ENCODE assay signal across 25 cellular contexts in genomic region chr6:109282732-109283131, GRCh38.
"Had no signal": no experiment of that assay in that cellular context is flagged by ENCODE, and none has a peak within 500 bp of the region (broad histone marks: within the 10 kb centered on the region; RNA-seq: fewer than 3 reads in every experiment).

No MANE protein-coding gene starts in this region.

- H3K27me3 ChIP-seq: esophagus muscularis mucosa, left lung, neural progenitor cell, sigmoid colon, thyroid gland had no signal

- H3K4me3 ChIP-seq: coronary artery, esophagus muscularis mucosa, left lung, neural progenitor cell, sigmoid colon, smooth muscle cell, thyroid gland had no signal

- H3K27ac ChIP-seq: coronary artery, esophagus muscularis mucosa, left lung, neural progenitor cell, sigmoid colon, thyroid gland had no signal

- H2AFZ ChIP-seq: neural progenitor cell had no signal

- FAIRE-seq: frontal cortex had no signal

- H3K9ac ChIP-seq: neural progenitor cell had no signal

- H3K4me1 ChIP-seq: esophagus muscularis mucosa, left lung, neural progenitor cell, sigmoid colon, thyroid gland had no signal

- DNase-seq: activated CD4-positive, alpha-beta T cell treated with anti-CD3 and anti-CD28 coated beads, Interleukin-2, amount 10 ng/mL, durations not matched to agents 24 days and 14 days; activated CD8-positive, alpha-beta memory T cell treated with anti-CD3 and anti-CD28 coated beads, Interleukin-2, amount 10 ng/mL, durations not matched to agents 7 days and 5 days; activated CD8-positive, alpha-beta T cell treated with anti-CD3 and anti-CD28 coated beads for 36 hours; activated gamma-delta T cell; activated naive CD4-positive, alpha-beta T cell treated with anti-CD3 and anti-CD28 coated beads, Interleukin-2, amount 50 U/mL, for 16 hours; activated naive CD8-positive, alpha-beta T cell treated with anti-CD3 and anti-CD28 coated beads, Interleukin-2, amount 50 U/mL, for 24 hours; activated T-cell treated with anti-CD3 and anti-CD28 coated beads for 4 hours; cerebellar nuclear complex; glutamatergic neuron; hippocampal formation; kidney glomerular epithelial cell; left lung; naive thymus-derived CD4-positive, alpha-beta T cell; retina; sigmoid colon; stimulated activated CD4-positive, alpha-beta T cell treated with anti-CD3 and anti-CD28 coated beads, Interleukin-2, amount 100 ng/mL, for 48 hours; stimulated activated naive CD8-positive, alpha-beta T cell treated with anti-CD3 and anti-CD28 coated beads, Interleukin-15, Interleukin-2, amounts not matched to agents 100 U/mL and 50 U/mL, for 24 hours; substantia nigra; T-helper 9 cell; thyroid gland had no signal

- H3K4me2 ChIP-seq: neural progenitor cell, smooth muscle cell had no signal

- H3K36me3 ChIP-seq: esophagus muscularis mucosa, left lung, neural progenitor cell, sigmoid colon, thyroid gland had no signal

- H3K9me3 ChIP-seq: esophagus muscularis mucosa, left lung, sigmoid colon, thyroid gland had no signal

- ATAC-seq: activated CD8-positive, alpha-beta memory T cell treated with anti-CD3 and anti-CD28 coated beads, Interleukin-2, amount 10 ng/mL, durations not matched to agents 7 days and 5 days; activated CD8-positive, alpha-beta T cell treated with anti-CD3 and anti-CD28 coated beads for 36 hours; activated naive CD8-positive, alpha-beta T cell treated with anti-CD3 and anti-CD28 coated beads, Interleukin-2, amount 50 U/mL, for 24 hours; left lung; naive thymus-derived CD4-positive, alpha-beta T cell; stimulated activated naive CD8-positive, alpha-beta T cell treated with anti-CD3 and anti-CD28 coated beads, Interleukin-15, Interleukin-2, amounts not matched to agents 100 U/mL and 50 U/mL, for 24 hours had no signal
